34 cellular contexts compared by ENCODE assay signal in the genomic region with DNA sequence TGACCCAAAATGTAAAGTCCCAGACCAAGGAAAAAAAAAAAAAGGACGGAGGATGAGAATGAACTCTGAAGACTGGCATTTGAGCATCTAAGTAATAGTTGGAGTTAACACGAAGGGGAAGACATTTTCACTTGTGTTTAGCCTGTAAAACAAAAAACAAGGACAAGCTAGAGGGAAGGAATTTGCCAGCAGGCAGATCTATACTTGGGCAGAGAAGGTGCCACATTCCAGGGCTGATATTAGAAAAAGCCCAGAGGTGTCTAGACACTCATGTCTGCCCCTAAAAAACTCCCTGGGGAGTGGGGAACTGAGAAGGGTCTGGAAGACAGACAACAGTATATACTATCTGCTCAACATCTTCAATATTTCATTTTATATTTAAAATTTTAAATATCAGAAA.
A peak's percentile ranks its signal among the peaks of the same experiment; 100 is the strongest.
DNase-seq lines count a peak whose midpoint lies in the region; ATAC-seq, FAIRE-seq and TF ChIP-seq lines count a peak whose summit lies in the region.
"Had no signal": no experiment of that assay in that cellular context is flagged by ENCODE, and none has a peak within 500 bp of the region (broad histone marks: within the 10 kb centered on the region; RNA-seq: fewer than 3 reads in every experiment).

No MANE protein-coding gene starts in this region.

- H3K27me3 ChIP-seq in astrocyte (ENCODE audit: insufficient read depth, low read length) (no peaks in the 10 kb centered on the region), smooth muscle cell (ENCODE audit: low read depth) (no peaks in the 10 kb centered on the region), gastrocnemius medialis (no peaks in the 10 kb centered on the region)
- H3K27me3 ChIP-seq: foreskin keratinocyte, pancreas, Peyer's patch, suprapubic skin, uterus had no signal

- H2AFZ ChIP-seq in astrocyte (ENCODE audit: low read depth, low read length) (no peak overlapping the region), smooth muscle cell (ENCODE audit: low read depth) (peak overlapping the region; percentile 73)

- peaks cover 35% of the 10 kb centered on the region for H3K4me1 Mint-ChIP-seq in activated T-cell treated with anti-CD3 and anti-CD28 coated beads, Interleukin-2, amount 50 U/mL, for 24 hours (ENCODE audit: low read depth)
- peaks cover 44% of the 10 kb centered on the region for H3K4me1 Mint-ChIP-seq in astrocyte (ENCODE audit: low read depth, unreplicated experiment)
- peaks cover 24% of the 10 kb centered on the region for H3K4me1 Mint-ChIP-seq in mesothelial cell of epicardium
- H3K4me1 Mint-ChIP-seq: activated B cell treated with CpG ODN at 0.5 μM for 24 hours; naive thymus-derived CD4-positive, alpha-beta T cell; stimulated activated memory B cell treated with anti-CD40 and anti-IgM and Interleukin-4, amounts not matched to agents 10 μg/mL and 1 μg/mL and 100 μg/mL, for 72 hours had no signal

- no peaks in the 10 kb centered on the region for H3K36me3 Mint-ChIP-seq in activated T-cell treated with anti-CD3 and anti-CD28 coated beads, Interleukin-2, amount 50 U/mL, for 24 hours (ENCODE audit: low read depth)
- H3K36me3 Mint-ChIP-seq in astrocyte (ENCODE audit: low read depth, unreplicated experiment) (no peaks in the 10 kb centered on the region), mesothelial cell of epicardium (no peaks in the 10 kb centered on the region)
- H3K36me3 Mint-ChIP-seq: naive thymus-derived CD4-positive, alpha-beta T cell; stimulated activated memory B cell treated with anti-CD40 and anti-IgM and Interleukin-4, amounts not matched to agents 10 μg/mL and 1 μg/mL and 100 μg/mL, for 72 hours had no signal

- no peaks in the 10 kb centered on the region for H3K27me3 Mint-ChIP-seq in activated T-cell treated with anti-CD3 and anti-CD28 coated beads, Interleukin-2, amount 50 U/mL, for 24 hours
- no peaks in the 10 kb centered on the region for H3K27me3 Mint-ChIP-seq in astrocyte (ENCODE audit: low read depth, unreplicated experiment)
- no peaks in the 10 kb centered on the region for H3K27me3 Mint-ChIP-seq in mesothelial cell of epicardium (ENCODE audit: low read depth)
- H3K27me3 Mint-ChIP-seq: activated B cell treated with CpG ODN at 0.5 μM for 24 hours; CD4-positive, alpha-beta T cell; naive thymus-derived CD4-positive, alpha-beta T cell; stimulated activated memory B cell treated with anti-CD40 and anti-IgM and Interleukin-4, amounts not matched to agents 10 μg/mL and 1 μg/mL and 100 μg/mL, for 72 hours had no signal

- no peak overlapping the region for H3K4me3 Mint-ChIP-seq in activated T-cell treated with anti-CD3 and anti-CD28 coated beads, Interleukin-2, amount 50 U/mL, for 24 hours
- H3K4me3 Mint-ChIP-seq in astrocyte (ENCODE audit: unreplicated experiment), result no peak overlapping the region
- H3K4me3 Mint-ChIP-seq in mesothelial cell of epicardium, result no peak overlapping the region
- H3K4me3 Mint-ChIP-seq: activated B cell treated with CpG ODN at 0.5 μM for 24 hours; CD4-positive, alpha-beta T cell; naive thymus-derived CD4-positive, alpha-beta T cell; stimulated activated memory B cell treated with anti-CD40 and anti-IgM and Interleukin-4, amounts not matched to agents 10 μg/mL and 1 μg/mL and 100 μg/mL, for 72 hours had no signal

- H3F3A ChIP-seq in smooth muscle cell (ENCODE audit: low read depth), result no peaks in the 10 kb centered on the region

- no peaks in the 10 kb centered on the region for H3K9me3 Mint-ChIP-seq in activated T-cell treated with anti-CD3 and anti-CD28 coated beads, Interleukin-2, amount 50 U/mL, for 24 hours
- no peaks in the 10 kb centered on the region for H3K9me3 Mint-ChIP-seq in astrocyte (ENCODE audit: unreplicated experiment)
- no peaks in the 10 kb centered on the region for H3K9me3 Mint-ChIP-seq in mesothelial cell of epicardium
- H3K9me3 Mint-ChIP-seq: activated B cell treated with CpG ODN at 0.5 μM for 24 hours; activated T-cell treated with anti-CD3 and anti-CD28 coated beads, Interleukin-2, amount 50 U/mL, for 72 hours; CD4-positive, alpha-beta T cell; naive thymus-derived CD4-positive, alpha-beta T cell; stimulated activated memory B cell treated with anti-CD40 and anti-IgM and Interleukin-4, amounts not matched to agents 10 μg/mL and 1 μg/mL and 100 μg/mL, for 72 hours had no signal

- H3K9ac ChIP-seq in astrocyte (ENCODE audit: low read length) (no peak overlapping the region), smooth muscle cell (ENCODE audit: low read depth) (no peak overlapping the region)

- H3K27ac ChIP-seq in astrocyte (ENCODE audit: low read depth, low read length), result no peak overlapping the region
- peak overlapping the region; percentile 12 for H3K27ac ChIP-seq in smooth muscle cell (ENCODE audit: low read depth)
- no peak overlapping the region for H3K27ac ChIP-seq in gastrocnemius medialis
- H3K27ac ChIP-seq: foreskin keratinocyte, pancreas, Peyer's patch, suprapubic skin, uterus had no signal

- DNase-seq in activated T-cell treated with anti-CD3 and anti-CD28 coated beads, Interleukin-2, amount 50 U/mL, for 24 hours, result no peak
- DNase-seq in activated T-cell treated with anti-CD3 and anti-CD28 coated beads for 4 hours (no peak), astrocyte (ENCODE audit: low read depth) (no peak), mesothelial cell of epicardium (ENCODE audit: low spot score in 2 of 2, unreplicated experiment in 2 of 2) (no peak), smooth muscle cell (lab: John Stamatoyannopoulos, UW; ENCODE audit: unreplicated experiment) (no peak), cortex of kidney (lab: John Stamatoyannopoulos, UW) (no peak), gastrocnemius medialis (no peak)
- DNase-seq: 8988T; activated B cell treated with CpG ODN at 0.5 μM for 24 hours; activated CD4-positive, alpha-beta T cell treated with anti-CD3 and anti-CD28 coated beads, Interleukin-2, amount 50 U/mL, for 1 hour; activated naive CD4-positive, alpha-beta T cell treated with Interleukin-2 at 50 U/mL for 16 hours; activated T-cell treated with anti-CD3 and anti-CD28 coated beads, Interleukin-2, amount 50 U/mL, for 72 hours; AML-193; amniotic stem cell; CD4-positive, alpha-beta T cell; effector CD8-positive, alpha-beta T cell; EL; foreskin keratinocyte; H7; naive thymus-derived CD4-positive, alpha-beta T cell; NCI-H1105; NCI-H187 treated with DMSO at 0.1 percent for 48 hours; NCI-H2227 treated with DMSO at 0.1 percent for 48 hours; NCI-H69; pancreas; Peyer's patch; SIG-M5; stimulated activated CD4-positive, alpha-beta T cell treated with anti-CD3 and anti-CD28 coated beads, Interleukin-4, amount 100 ng/mL, for 1 hour; uterus had no signal

- peaks cover 14% of the 10 kb centered on the region for H3K4me1 ChIP-seq in astrocyte (ENCODE audit: insufficient read depth, low read length)
- H3K4me1 ChIP-seq in smooth muscle cell (ENCODE audit: low read depth), result peaks cover 28% of the 10 kb centered on the region
- H3K4me1 ChIP-seq in gastrocnemius medialis, result peaks cover 0 to 3% of the 10 kb centered on the region in 2 donors
- H3K4me1 ChIP-seq: foreskin keratinocyte, pancreas, Peyer's patch, suprapubic skin, uterus had no signal

- no peak for FAIRE-seq in astrocyte (lab: Jason Lieb, UNC)
- FAIRE-seq: GM12892 had no signal

- H3K36me3 ChIP-seq in astrocyte (ENCODE audit: insufficient read depth, low read length), result no peaks in the 10 kb centered on the region
- no peaks in the 10 kb centered on the region for H3K36me3 ChIP-seq in smooth muscle cell (ENCODE audit: low read depth)
- no peaks in the 10 kb centered on the region for H3K36me3 ChIP-seq in gastrocnemius medialis
- H3K36me3 ChIP-seq: pancreas, Peyer's patch, suprapubic skin, uterus had no signal

- H3K79me2 ChIP-seq in astrocyte (ENCODE audit: insufficient read depth, low read length) (no peaks in the 10 kb centered on the region), smooth muscle cell (ENCODE audit: low read depth) (no peaks in the 10 kb centered on the region)

- H3K4me2 ChIP-seq in astrocyte (ENCODE audit: low read length) (no peak overlapping the region), smooth muscle cell (peak overlapping the region; percentile 29)

- ATAC-seq in HG03280 (IDR thresholded peaks at IDR 0.05; ENCODE audit: unreplicated experiment) (no peak), gastrocnemius medialis (no peak)
- ATAC-seq: activated T-cell treated with anti-CD3 and anti-CD28 coated beads, Interleukin-2, amount 50 U/mL, for 72 hours; esophagus mucosa; foreskin keratinocyte; naive thymus-derived CD4-positive, alpha-beta T cell; pancreas; stimulated activated memory B cell treated with anti-CD40 and anti-IgM and Interleukin-4, amounts not matched to agents 10 μg/mL and 1 μg/mL and 100 μg/mL, for 72 hours had no signal

- H3K9me3 ChIP-seq in astrocyte (ENCODE audit: insufficient read depth, low read depth, low read length), result no peaks in the 10 kb centered on the region
- H3K9me3 ChIP-seq in smooth muscle cell (replicated peaks; ENCODE audit: low read depth), result no peaks in the 10 kb centered on the region
- no peaks in the 10 kb centered on the region for H3K9me3 ChIP-seq in gastrocnemius medialis
- H3K9me3 ChIP-seq: pancreas, Peyer's patch, suprapubic skin, uterus had no signal

- in situ Hi-C loops in gastrocnemius medialis (cut with MboI; ENCODE audit: low sequenced_read_pairs in 4 of 4), result loop anchor here in 2 of 4 donors (25.0 kb wide), 1 partner anchor 163 kb away; a partner anchor contains a TSS

- H3K27ac Mint-ChIP-seq in activated T-cell treated with anti-CD3 and anti-CD28 coated beads, Interleukin-2, amount 50 U/mL, for 24 hours, result peak overlapping the region; percentile 13
- H3K27ac Mint-ChIP-seq in astrocyte (ENCODE audit: unreplicated experiment) (peak overlapping the region; percentile 79), mesothelial cell of epicardium (peak overlapping the region; percentile 11)
- H3K27ac Mint-ChIP-seq: activated B cell treated with CpG ODN at 0.5 μM for 24 hours; activated T-cell treated with anti-CD3 and anti-CD28 coated beads, Interleukin-2, amount 50 U/mL, for 72 hours; CD4-positive, alpha-beta T cell; naive thymus-derived CD4-positive, alpha-beta T cell; stimulated activated memory B cell treated with anti-CD40 and anti-IgM and Interleukin-4, amounts not matched to agents 10 μg/mL and 1 μg/mL and 100 μg/mL, for 72 hours had no signal

- H3K4me3 ChIP-seq in astrocyte (ENCODE audit: insufficient read depth, low read depth, low read length), result no peak overlapping the region
- no peak overlapping the region for H3K4me3 ChIP-seq in smooth muscle cell
- H3K4me3 ChIP-seq in gastrocnemius medialis, result no peak overlapping the region
- H3K4me3 ChIP-seq: pancreas, Peyer's patch, suprapubic skin, uterus had no signal

- no peaks in the 10 kb centered on the region for H4K20me1 ChIP-seq in astrocyte (ENCODE audit: insufficient read depth, low read length)
- no peaks in the 10 kb centered on the region for H4K20me1 ChIP-seq in smooth muscle cell (ENCODE audit: low read depth)

- WGBS in smooth muscle cell (ENCODE audit: low lambda C conversion rate), result 16% methylated on average over 2 of the region's 2 CpGs

- TF ChIP-seq CTCF in astrocyte (IDR thresholded peaks at IDR 0.05; ENCODE audit: insufficient read depth, low read depth, low read length) (no peak), mesothelial cell of epicardium (IDR thresholded peaks at IDR 0.05; ENCODE audit: unreplicated experiment) (no peak), smooth muscle cell (IDR thresholded peaks at IDR 0.05; ENCODE audit: borderline replicate concordance, insufficient read depth, poor library complexity, severe bottlenecking) (no peak), gastrocnemius medialis (IDR thresholded peaks at IDR 0.05 in 4 of 5, conservative IDR thresholded peaks at IDR 0.05 in 1 of 5) (no peak)

- intact Hi-C loops in gastrocnemius medialis (cut with DNase I; ENCODE audit: low total_unique reads), result no loop called here

- TF ChIP-seq POLR2A in gastrocnemius medialis (IDR thresholded peaks at IDR 0.05), result no peak

Comparison
In these comparisons a context has a peak if more than half of its experiments do, and no peak if none do; other contexts are left out.
1. H3K27ac Mint-ChIP-seq: peak in every context shown above with its lines; median percentile 79 in astrocyte; 13 in activated T-cell treated with anti-CD3 and anti-CD28 coated beads, Interleukin-2, amount 50 U/mL, for 24 hours; 11 in mesothelial cell of epicardium.